Comparison of ENCODE assay signal across 1 cellular context in the genomic region with DNA sequence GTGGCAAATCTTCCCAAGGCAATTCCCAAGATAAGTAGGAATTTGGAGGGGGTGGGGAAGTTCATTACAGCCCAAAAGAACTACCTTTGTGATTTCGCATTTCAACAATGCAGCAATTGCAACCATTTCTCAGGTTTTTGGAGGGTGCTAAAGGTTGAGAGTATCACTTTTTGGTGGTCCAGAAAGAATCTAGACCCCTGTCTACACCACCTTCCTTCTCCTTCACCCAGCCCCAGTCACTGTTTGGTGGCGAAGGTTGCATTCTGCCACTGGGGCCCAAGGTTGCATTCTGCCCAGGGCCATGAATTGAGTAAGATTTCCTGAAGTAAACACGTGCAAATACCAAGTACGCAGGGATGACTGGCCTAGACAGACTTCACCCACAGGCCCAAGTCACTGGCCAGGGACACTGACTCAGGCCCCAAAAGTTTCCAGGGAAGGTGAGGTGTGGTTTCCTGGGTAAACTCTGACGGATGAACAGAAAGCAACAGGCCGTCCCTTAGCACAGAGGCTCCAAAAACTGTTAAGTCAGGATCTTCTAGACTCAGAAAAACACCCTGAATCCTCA.
TF ChIP-seq lines count a peak whose summit lies in the region.

No MANE protein-coding gene starts in this region.

TF ChIP-seq in K562, 482 proteins besides CTCF, POLR2A, EP300 and RAD21 (continued from another document and continues in another):
- TF ChIP-seq, protein P1, sequence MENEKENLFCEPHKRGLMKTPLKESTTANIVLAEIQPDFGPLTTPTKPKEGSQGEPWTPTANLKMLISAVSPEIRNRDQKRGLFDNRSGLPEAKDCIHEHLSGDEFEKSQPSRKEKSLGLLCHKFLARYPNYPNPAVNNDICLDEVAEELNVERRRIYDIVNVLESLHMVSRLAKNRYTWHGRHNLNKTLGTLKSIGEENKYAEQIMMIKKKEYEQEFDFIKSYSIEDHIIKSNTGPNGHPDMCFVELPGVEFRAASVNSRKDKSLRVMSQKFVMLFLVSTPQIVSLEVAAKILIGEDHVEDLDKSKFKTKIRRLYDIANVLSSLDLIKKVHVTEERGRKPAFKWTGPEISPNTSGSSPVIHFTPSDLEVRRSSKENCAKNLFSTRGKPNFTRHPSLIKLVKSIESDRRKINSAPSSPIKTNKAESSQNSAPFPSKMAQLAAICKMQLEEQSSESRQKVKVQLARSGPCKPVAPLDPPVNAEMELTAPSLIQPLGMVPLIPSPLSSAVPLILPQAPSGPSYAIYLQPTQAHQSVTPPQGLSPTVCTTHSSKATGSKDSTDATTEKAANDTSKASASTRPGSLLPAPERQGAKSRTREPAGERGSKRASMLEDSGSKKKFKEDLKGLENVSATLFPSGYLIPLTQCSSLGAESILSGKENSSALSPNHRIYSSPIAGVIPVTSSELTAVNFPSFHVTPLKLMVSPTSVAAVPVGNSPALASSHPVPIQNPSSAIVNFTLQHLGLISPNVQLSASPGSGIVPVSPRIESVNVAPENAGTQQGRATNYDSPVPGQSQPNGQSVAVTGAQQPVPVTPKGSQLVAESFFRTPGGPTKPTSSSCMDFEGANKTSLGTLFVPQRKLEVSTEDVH (IDR thresholded peaks at IDR 0.05; ENCODE audit: low read depth, partially characterized antibody) = no peak
- TF ChIP-seq, protein P2, sequence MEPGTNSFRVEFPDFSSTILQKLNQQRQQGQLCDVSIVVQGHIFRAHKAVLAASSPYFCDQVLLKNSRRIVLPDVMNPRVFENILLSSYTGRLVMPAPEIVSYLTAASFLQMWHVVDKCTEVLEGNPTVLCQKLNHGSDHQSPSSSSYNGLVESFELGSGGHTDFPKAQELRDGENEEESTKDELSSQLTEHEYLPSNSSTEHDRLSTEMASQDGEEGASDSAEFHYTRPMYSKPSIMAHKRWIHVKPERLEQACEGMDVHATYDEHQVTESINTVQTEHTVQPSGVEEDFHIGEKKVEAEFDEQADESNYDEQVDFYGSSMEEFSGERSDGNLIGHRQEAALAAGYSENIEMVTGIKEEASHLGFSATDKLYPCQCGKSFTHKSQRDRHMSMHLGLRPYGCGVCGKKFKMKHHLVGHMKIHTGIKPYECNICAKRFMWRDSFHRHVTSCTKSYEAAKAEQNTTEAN (CRISPR knock-in tag; IDR thresholded peaks at IDR 0.05) = 0 out of 2 replicates have a peak, but pooled peaks have one; percentile 46
- no peak for TF ChIP-seq ZNF830 (CRISPR knock-in tag; IDR thresholded peaks at IDR 0.05)
- no peak for TF ChIP-seq MAFK (IDR thresholded peaks at IDR 0.05; ENCODE audit: low read length)
- TF ChIP-seq ZNF282 (CRISPR knock-in tag; IDR thresholded peaks at IDR 0.05) = no peak
- no peak for TF ChIP-seq ELF1 (tag; IDR thresholded peaks at IDR 0.05)
- TF ChIP-seq FOXP1 (CRISPR knock-in tag; IDR thresholded peaks at IDR 0.05) = no peak
- no peak for TF ChIP-seq KDM2B (CRISPR knock-in tag; IDR thresholded peaks at IDR 0.05)
- TF ChIP-seq HDAC1 (IDR thresholded peaks at IDR 0.05) = no peak
- TF ChIP-seq, protein P3, sequence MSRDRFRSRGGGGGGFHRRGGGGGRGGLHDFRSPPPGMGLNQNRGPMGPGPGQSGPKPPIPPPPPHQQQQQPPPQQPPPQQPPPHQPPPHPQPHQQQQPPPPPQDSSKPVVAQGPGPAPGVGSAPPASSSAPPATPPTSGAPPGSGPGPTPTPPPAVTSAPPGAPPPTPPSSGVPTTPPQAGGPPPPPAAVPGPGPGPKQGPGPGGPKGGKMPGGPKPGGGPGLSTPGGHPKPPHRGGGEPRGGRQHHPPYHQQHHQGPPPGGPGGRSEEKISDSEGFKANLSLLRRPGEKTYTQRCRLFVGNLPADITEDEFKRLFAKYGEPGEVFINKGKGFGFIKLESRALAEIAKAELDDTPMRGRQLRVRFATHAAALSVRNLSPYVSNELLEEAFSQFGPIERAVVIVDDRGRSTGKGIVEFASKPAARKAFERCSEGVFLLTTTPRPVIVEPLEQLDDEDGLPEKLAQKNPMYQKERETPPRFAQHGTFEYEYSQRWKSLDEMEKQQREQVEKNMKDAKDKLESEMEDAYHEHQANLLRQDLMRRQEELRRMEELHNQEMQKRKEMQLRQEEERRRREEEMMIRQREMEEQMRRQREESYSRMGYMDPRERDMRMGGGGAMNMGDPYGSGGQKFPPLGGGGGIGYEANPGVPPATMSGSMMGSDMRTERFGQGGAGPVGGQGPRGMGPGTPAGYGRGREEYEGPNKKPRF (IDR thresholded peaks at IDR 0.05; ENCODE audit: low read depth, low read length) = no peak
- TF ChIP-seq RBBP5 (IDR thresholded peaks at IDR 0.05; ENCODE audit: borderline replicate concordance, insufficient read depth, low read length, poor library complexity, severe bottlenecking) = no peak
- TF ChIP-seq ZBTB8A (IDR thresholded peaks at IDR 0.05; ENCODE audit: partially characterized antibody) = no peak
- no peak for TF ChIP-seq TAF1 (IDR thresholded peaks at IDR 0.05; ENCODE audit: control insufficient read depth, extremely low read depth, insufficient read depth, low read length, severe bottlenecking)
- peak; percentile 70; the same call in 1 of the 2 replicates for TF ChIP-seq NFRKB (IDR thresholded peaks at IDR 0.05; ENCODE audit: low read depth)
- TF ChIP-seq NFE2 (IDR thresholded peaks at IDR 0.05; ENCODE audit: low read depth) = 0 out of 2 replicates have a peak, but pooled peaks have one; percentile 9
- 0 out of 4 replicates have a peak, but pooled peaks of 1 of the 2 experiments have one; percentile 24 for TF ChIP-seq TEAD1 (CRISPR knock-in tag; IDR thresholded peaks at IDR 0.05)
- TF ChIP-seq PHB2 (IDR thresholded peaks at IDR 0.05; ENCODE audit: low read depth) = no peak
- no peak for TF ChIP-seq XRCC5 (IDR thresholded peaks at IDR 0.05; ENCODE audit: low read depth, low read length)
- TF ChIP-seq BCL6 (CRISPR knock-in tag; IDR thresholded peaks at IDR 0.05) = no peak
- TF ChIP-seq MAFG (tag; conservative IDR thresholded peaks at IDR 0.05) = peak; percentile 9; the same call in 1 of the 2 replicates
- no peak for TF ChIP-seq SIX5 (IDR thresholded peaks at IDR 0.05; ENCODE audit: borderline replicate concordance in 1 of 2, insufficient read depth in 1 of 2, low read depth in 1 of 2, low read length in 2 of 2)
- TF ChIP-seq, protein P4, sequence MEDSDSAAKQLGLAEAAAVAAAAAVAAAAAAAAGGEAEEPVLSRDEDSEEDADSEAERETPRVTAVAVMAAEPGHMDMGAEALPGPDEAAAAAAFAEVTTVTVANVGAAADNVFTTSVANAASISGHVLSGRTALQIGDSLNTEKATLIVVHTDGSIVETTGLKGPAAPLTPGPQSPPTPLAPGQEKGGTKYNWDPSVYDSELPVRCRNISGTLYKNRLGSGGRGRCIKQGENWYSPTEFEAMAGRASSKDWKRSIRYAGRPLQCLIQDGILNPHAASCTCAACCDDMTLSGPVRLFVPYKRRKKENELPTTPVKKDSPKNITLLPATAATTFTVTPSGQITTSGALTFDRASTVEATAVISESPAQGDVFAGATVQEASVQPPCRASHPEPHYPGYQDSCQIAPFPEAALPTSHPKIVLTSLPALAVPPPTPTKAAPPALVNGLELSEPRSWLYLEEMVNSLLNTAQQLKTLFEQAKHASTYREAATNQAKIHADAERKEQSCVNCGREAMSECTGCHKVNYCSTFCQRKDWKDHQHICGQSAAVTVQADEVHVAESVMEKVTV (CRISPR knock-in tag; IDR thresholded peaks at IDR 0.05) = no peak
- peak; percentile 50 for TF ChIP-seq ZFX (CRISPR knock-in tag; IDR thresholded peaks at IDR 0.05)
- TF ChIP-seq, protein P5, sequence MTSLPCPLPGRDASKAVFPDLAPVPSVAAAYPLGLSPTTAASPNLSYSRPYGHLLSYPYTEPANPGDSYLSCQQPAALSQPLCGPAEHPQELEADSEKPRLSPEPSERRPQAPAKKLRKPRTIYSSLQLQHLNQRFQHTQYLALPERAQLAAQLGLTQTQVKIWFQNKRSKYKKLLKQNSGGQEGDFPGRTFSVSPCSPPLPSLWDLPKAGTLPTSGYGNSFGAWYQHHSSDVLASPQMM (CRISPR knock-in tag; IDR thresholded peaks at IDR 0.05) = no peak
- no peak for TF ChIP-seq NR2C2 (CRISPR knock-in tag; IDR thresholded peaks at IDR 0.05)
- no peak for TF ChIP-seq NR2C2 (tag; IDR thresholded peaks at IDR 0.05)
- TF ChIP-seq, protein P6, sequence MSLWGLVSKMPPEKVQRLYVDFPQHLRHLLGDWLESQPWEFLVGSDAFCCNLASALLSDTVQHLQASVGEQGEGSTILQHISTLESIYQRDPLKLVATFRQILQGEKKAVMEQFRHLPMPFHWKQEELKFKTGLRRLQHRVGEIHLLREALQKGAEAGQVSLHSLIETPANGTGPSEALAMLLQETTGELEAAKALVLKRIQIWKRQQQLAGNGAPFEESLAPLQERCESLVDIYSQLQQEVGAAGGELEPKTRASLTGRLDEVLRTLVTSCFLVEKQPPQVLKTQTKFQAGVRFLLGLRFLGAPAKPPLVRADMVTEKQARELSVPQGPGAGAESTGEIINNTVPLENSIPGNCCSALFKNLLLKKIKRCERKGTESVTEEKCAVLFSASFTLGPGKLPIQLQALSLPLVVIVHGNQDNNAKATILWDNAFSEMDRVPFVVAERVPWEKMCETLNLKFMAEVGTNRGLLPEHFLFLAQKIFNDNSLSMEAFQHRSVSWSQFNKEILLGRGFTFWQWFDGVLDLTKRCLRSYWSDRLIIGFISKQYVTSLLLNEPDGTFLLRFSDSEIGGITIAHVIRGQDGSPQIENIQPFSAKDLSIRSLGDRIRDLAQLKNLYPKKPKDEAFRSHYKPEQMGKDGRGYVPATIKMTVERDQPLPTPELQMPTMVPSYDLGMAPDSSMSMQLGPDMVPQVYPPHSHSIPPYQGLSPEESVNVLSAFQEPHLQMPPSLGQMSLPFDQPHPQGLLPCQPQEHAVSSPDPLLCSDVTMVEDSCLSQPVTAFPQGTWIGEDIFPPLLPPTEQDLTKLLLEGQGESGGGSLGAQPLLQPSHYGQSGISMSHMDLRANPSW (CRISPR knock-in tag; IDR thresholded peaks at IDR 0.05) = no peak
- no peak for TF ChIP-seq ETV1 (tag; conservative IDR thresholded peaks at IDR 0.05; ENCODE audit: low read depth)
- TF ChIP-seq ARID2 (IDR thresholded peaks at IDR 0.05) = no peak
- TF ChIP-seq SMARCE1 (IDR thresholded peaks at IDR 0.05) = no peak
- TF ChIP-seq NCOA2 (IDR thresholded peaks at IDR 0.05; ENCODE audit: partially characterized antibody in 2 of 2) = no peak
- no peak for TF ChIP-seq GTF2A2 (tag; IDR thresholded peaks at IDR 0.05)
- TF ChIP-seq, protein P7, sequence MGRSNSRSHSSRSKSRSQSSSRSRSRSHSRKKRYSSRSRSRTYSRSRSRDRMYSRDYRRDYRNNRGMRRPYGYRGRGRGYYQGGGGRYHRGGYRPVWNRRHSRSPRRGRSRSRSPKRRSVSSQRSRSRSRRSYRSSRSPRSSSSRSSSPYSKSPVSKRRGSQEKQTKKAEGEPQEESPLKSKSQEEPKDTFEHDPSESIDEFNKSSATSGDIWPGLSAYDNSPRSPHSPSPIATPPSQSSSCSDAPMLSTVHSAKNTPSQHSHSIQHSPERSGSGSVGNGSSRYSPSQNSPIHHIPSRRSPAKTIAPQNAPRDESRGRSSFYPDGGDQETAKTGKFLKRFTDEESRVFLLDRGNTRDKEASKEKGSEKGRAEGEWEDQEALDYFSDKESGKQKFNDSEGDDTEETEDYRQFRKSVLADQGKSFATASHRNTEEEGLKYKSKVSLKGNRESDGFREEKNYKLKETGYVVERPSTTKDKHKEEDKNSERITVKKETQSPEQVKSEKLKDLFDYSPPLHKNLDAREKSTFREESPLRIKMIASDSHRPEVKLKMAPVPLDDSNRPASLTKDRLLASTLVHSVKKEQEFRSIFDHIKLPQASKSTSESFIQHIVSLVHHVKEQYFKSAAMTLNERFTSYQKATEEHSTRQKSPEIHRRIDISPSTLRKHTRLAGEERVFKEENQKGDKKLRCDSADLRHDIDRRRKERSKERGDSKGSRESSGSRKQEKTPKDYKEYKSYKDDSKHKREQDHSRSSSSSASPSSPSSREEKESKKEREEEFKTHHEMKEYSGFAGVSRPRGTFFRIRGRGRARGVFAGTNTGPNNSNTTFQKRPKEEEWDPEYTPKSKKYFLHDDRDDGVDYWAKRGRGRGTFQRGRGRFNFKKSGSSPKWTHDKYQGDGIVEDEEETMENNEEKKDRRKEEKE (IDR thresholded peaks at IDR 0.05; ENCODE audit: borderline replicate concordance in 1 of 2, control insufficient read depth in 1 of 2, low read depth in 2 of 2, low read length in 1 of 2) = no peak
- TF ChIP-seq ZNF79 (CRISPR knock-in tag; IDR thresholded peaks at IDR 0.05; ENCODE audit: low read depth) = peak; percentile 44; the same call in 1 of the 2 replicates
- 0 out of 2 replicates have a peak, but pooled peaks have one; percentile 51 for TF ChIP-seq ZNF311 (CRISPR knock-in tag; IDR thresholded peaks at IDR 0.05)
- TF ChIP-seq FOXK2 (conservative IDR thresholded peaks at IDR 0.05 in 1 of 2, IDR thresholded peaks at IDR 0.05 in 1 of 2; ENCODE audit: low read depth in 2 of 2) = 0 out of 4 replicates have a peak, but pooled peaks of 1 of the 2 experiments have one; percentile 35
- TF ChIP-seq KAT8 (IDR thresholded peaks at IDR 0.05; ENCODE audit: low read depth) = no peak
- TF ChIP-seq KLF6 (CRISPR knock-in tag; IDR thresholded peaks at IDR 0.05; ENCODE audit: borderline replicate concordance) = 0 out of 2 replicates have a peak, but pooled peaks have one; percentile 23
- TF ChIP-seq NR4A1 (CRISPR knock-in tag; IDR thresholded peaks at IDR 0.05) = no peak
- peak; percentile 43; the same call in 1 of the 2 replicates for TF ChIP-seq NR4A1 (tag; IDR thresholded peaks at IDR 0.05)
- TF ChIP-seq, protein P8, sequence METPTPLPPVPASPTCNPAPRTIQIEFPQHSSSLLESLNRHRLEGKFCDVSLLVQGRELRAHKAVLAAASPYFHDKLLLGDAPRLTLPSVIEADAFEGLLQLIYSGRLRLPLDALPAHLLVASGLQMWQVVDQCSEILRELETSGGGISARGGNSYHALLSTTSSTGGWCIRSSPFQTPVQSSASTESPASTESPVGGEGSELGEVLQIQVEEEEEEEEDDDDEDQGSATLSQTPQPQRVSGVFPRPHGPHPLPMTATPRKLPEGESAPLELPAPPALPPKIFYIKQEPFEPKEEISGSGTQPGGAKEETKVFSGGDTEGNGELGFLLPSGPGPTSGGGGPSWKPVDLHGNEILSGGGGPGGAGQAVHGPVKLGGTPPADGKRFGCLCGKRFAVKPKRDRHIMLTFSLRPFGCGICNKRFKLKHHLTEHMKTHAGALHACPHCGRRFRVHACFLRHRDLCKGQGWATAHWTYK (CRISPR knock-in tag; IDR thresholded peaks at IDR 0.05) = 0 out of 2 replicates have a peak, but pooled peaks have one; percentile 46
- no peak for TF ChIP-seq SMARCA5 (IDR thresholded peaks at IDR 0.05)
- TF ChIP-seq, protein P9, sequence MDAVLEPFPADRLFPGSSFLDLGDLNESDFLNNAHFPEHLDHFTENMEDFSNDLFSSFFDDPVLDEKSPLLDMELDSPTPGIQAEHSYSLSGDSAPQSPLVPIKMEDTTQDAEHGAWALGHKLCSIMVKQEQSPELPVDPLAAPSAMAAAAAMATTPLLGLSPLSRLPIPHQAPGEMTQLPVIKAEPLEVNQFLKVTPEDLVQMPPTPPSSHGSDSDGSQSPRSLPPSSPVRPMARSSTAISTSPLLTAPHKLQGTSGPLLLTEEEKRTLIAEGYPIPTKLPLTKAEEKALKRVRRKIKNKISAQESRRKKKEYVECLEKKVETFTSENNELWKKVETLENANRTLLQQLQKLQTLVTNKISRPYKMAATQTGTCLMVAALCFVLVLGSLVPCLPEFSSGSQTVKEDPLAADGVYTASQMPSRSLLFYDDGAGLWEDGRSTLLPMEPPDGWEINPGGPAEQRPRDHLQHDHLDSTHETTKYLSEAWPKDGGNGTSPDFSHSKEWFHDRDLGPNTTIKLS (IDR thresholded peaks at IDR 0.05; ENCODE audit: borderline replicate concordance, low read depth) = no peak
